Comparison of ENCODE assay signal across 19 cellular contexts in the genomic region with DNA sequence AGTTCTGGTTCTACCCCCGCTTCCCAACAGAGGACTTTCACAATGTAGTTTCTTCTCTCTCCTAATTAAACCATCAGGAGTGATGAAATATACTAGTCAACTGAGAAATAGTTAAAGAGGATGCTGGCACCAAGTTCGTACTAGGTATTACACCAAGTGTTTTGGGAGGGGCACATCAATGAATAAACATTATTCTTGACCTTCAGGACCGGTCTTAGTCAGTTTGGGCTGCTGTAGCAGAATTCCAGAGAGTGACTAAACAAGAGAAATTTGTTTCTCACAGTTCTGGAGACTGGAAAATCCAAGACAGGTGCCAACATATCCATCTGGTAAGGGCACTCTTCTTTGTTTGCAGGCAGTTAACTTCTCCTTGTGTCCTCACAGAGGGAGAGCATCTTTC.
"Had no signal": no experiment of that assay in that cellular context is flagged by ENCODE, and none has a peak within 500 bp of the region (broad histone marks: within the 10 kb centered on the region; RNA-seq: fewer than 3 reads in every experiment).

No MANE protein-coding gene starts in this region.

- H3K27me3 Mint-ChIP-seq: activated naive CD8-positive, alpha-beta T cell treated with anti-CD3 and anti-CD28 coated beads, Interleukin-2, amount 50 U/mL, for 24 hours; activated T-helper 17 cell treated with anti-CD3 and anti-CD28 coated beads, Interleukin-2, amount 50 U/mL, for 72 hours; stimulated activated naive B cell treated with anti-CD40 and anti-IgM and Interleukin-4, amounts not matched to agents 10 μg/mL and 1 μg/mL and 100 μg/mL, for 72 hours had no signal

- H3K36me3 ChIP-seq: cardiac muscle cell, colonic mucosa, left lung, pancreas, tibial artery, uterus had no signal

- FAIRE-seq: astrocyte, keratinocyte had no signal

- H3K27me3 ChIP-seq: cardiac muscle cell, colonic mucosa, left lung, pancreas, tibial artery, uterus had no signal

- H3K9me3 Mint-ChIP-seq: activated naive CD4-positive, alpha-beta T cell treated with anti-CD3 and anti-CD28 coated beads for 36 hours; activated naive CD8-positive, alpha-beta T cell treated with anti-CD3 and anti-CD28 coated beads, Interleukin-2, amount 50 U/mL, for 24 hours; activated T-helper 17 cell treated with anti-CD3 and anti-CD28 coated beads, Interleukin-2, amount 50 U/mL, for 72 hours; naive thymus-derived CD4-positive, alpha-beta T cell; stimulated activated naive B cell treated with anti-CD40 and anti-IgM and Interleukin-4, amounts not matched to agents 10 μg/mL and 1 μg/mL and 100 μg/mL, for 72 hours had no signal

- H3K9me3 ChIP-seq: colonic mucosa, left lung, mucosa of descending colon, pancreas, tibial artery, uterus had no signal

- H3K36me3 Mint-ChIP-seq: naive thymus-derived CD4-positive, alpha-beta T cell; stimulated activated naive B cell treated with anti-CD40 and anti-IgM and Interleukin-4, amounts not matched to agents 10 μg/mL and 1 μg/mL and 100 μg/mL, for 72 hours had no signal

- H3K27ac Mint-ChIP-seq: activated naive CD4-positive, alpha-beta T cell treated with anti-CD3 and anti-CD28 coated beads for 36 hours; activated naive CD8-positive, alpha-beta T cell treated with anti-CD3 and anti-CD28 coated beads, Interleukin-2, amount 50 U/mL, for 24 hours; activated T-helper 17 cell treated with anti-CD3 and anti-CD28 coated beads, Interleukin-2, amount 50 U/mL, for 72 hours; naive thymus-derived CD4-positive, alpha-beta T cell; stimulated activated naive B cell treated with anti-CD40 and anti-IgM and Interleukin-4, amounts not matched to agents 10 μg/mL and 1 μg/mL and 100 μg/mL, for 72 hours had no signal

- H3K4me3 ChIP-seq: cardiac muscle cell, colonic mucosa, left lung, mucosa of descending colon, pancreas, tibial artery, uterus had no signal

- H3K4me1 Mint-ChIP-seq: activated naive CD8-positive, alpha-beta T cell treated with anti-CD3 and anti-CD28 coated beads, Interleukin-2, amount 50 U/mL, for 24 hours; activated T-helper 17 cell treated with anti-CD3 and anti-CD28 coated beads, Interleukin-2, amount 50 U/mL, for 72 hours; naive thymus-derived CD4-positive, alpha-beta T cell; stimulated activated naive B cell treated with anti-CD40 and anti-IgM and Interleukin-4, amounts not matched to agents 10 μg/mL and 1 μg/mL and 100 μg/mL, for 72 hours had no signal

- H3K4me1 ChIP-seq: colonic mucosa, left lung, pancreas, tibial artery, uterus had no signal

- H3K27ac ChIP-seq: cardiac muscle cell, colonic mucosa, left lung, pancreas, tibial artery, uterus, VCaP had no signal

- ATAC-seq: activated naive CD8-positive, alpha-beta T cell treated with anti-CD3 and anti-CD28 coated beads, Interleukin-2, amount 50 U/mL, for 24 hours; activated T-helper 17 cell treated with anti-CD3 and anti-CD28 coated beads, Interleukin-2, amount 50 U/mL, for 72 hours; left lung; mucosa of descending colon; naive thymus-derived CD4-positive, alpha-beta T cell; pancreas; stimulated activated naive B cell treated with anti-CD40 and anti-IgM and Interleukin-4, amounts not matched to agents 10 μg/mL and 1 μg/mL and 100 μg/mL, for 72 hours had no signal

- DNase-seq: activated CD4-positive, alpha-beta T cell treated with anti-CD3 and anti-CD28 coated beads for 1 hour; activated CD4-positive, alpha-beta T cell treated with anti-CD3 and anti-CD28 coated beads, Interleukin-2, amount 50 U/mL, for 48 hours; activated naive CD4-positive, alpha-beta T cell treated with anti-CD3 and anti-CD28 coated beads for 36 hours; activated naive CD8-positive, alpha-beta T cell treated with anti-CD3 and anti-CD28 coated beads, Interleukin-2, amount 50 U/mL, for 24 hours; colonic mucosa; left lung; mucosa of descending colon; naive thymus-derived CD4-positive, alpha-beta T cell; pancreas; retina; stimulated activated CD4-positive, alpha-beta T cell treated with anti-CD3 and anti-CD28 coated beads, Interleukin-2, amount 100 ng/mL, for 48 hours; stimulated activated naive B cell treated with anti-CD40 and anti-IgM and Interleukin-4, amounts not matched to agents 10 μg/mL and 1 μg/mL and 100 μg/mL, for 72 hours; tibial artery; uterus had no signal

- H3K4me3 Mint-ChIP-seq: activated naive CD4-positive, alpha-beta T cell treated with anti-CD3 and anti-CD28 coated beads for 36 hours; activated naive CD8-positive, alpha-beta T cell treated with anti-CD3 and anti-CD28 coated beads, Interleukin-2, amount 50 U/mL, for 24 hours; activated T-helper 17 cell treated with anti-CD3 and anti-CD28 coated beads, Interleukin-2, amount 50 U/mL, for 72 hours; naive thymus-derived CD4-positive, alpha-beta T cell; stimulated activated naive B cell treated with anti-CD40 and anti-IgM and Interleukin-4, amounts not matched to agents 10 μg/mL and 1 μg/mL and 100 μg/mL, for 72 hours had no signal
